17 cellular contexts compared by ENCODE assay signal in genomic region chr5:55634866-55635265, GRCh38.
DNase-seq lines count a peak whose midpoint lies in the region; ATAC-seq and TF ChIP-seq lines count a peak whose summit lies in the region.
"Had no signal": no experiment of that assay in that cellular context is flagged by ENCODE, and none has a peak within 500 bp of the region (broad histone marks: within the 10 kb centered on the region; RNA-seq: fewer than 3 reads in every experiment).

No MANE protein-coding gene starts in this region.

- DNase-seq in EH (ENCODE audit: low read depth) (peak; percentile 18), right lobe of liver (no peak), spleen (no peak), NCI-H146 (lab: John Stamatoyannopoulos, UW) (no peak), PC-3 (no peak)
- DNase-seq: activated CD8-positive, alpha-beta memory T cell treated with anti-CD3 and anti-CD28 coated beads, Interleukin-2, amount 50 U/mL, for 4 hours; activated naive CD4-positive, alpha-beta T cell; BE2C; brain microvascular endothelial cell; DMS 273 treated with DMSO at 0.1 percent for 48 hours; effector CD8-positive, alpha-beta T cell; SHP77; stimulated activated naive CD4-positive, alpha-beta T cell treated with Interleukin-2 at 50 U/mL for 16 hours had no signal

- BruUV-seq in PC-3 (replicated peaks; lab: Mats Ljungman, UMichigan): no TSS peak

- H3K9me3 ChIP-seq in right lobe of liver (no peaks in the 10 kb centered on the region), spleen (no peaks in the 10 kb centered on the region), PC-3 (ENCODE audit: low read length) (no peaks in the 10 kb centered on the region)
- H3K9me3 ChIP-seq: BE2C had no signal

- H3K9me2 ChIP-seq in PC-3 (replicated peaks; ENCODE audit: low read length): no peaks in the 10 kb centered on the region

- no peaks in the 10 kb centered on the region for H3F3A ChIP-seq in PC-3 (ENCODE audit: low read length, unreplicated experiment)

- H2AFZ ChIP-seq in PC-3 (ENCODE audit: low read length): no peak overlapping the region

- no peak overlapping the region for H3K4me3 ChIP-seq in right lobe of liver
- H3K4me3 ChIP-seq in spleen: no peak overlapping the region
- no peak overlapping the region for H3K4me3 ChIP-seq in PC-3 (ENCODE audit: low read length)
- H3K4me3 ChIP-seq: smooth muscle cell had no signal

- H3K27me3 ChIP-seq in right lobe of liver: no peaks in the 10 kb centered on the region
- H3K27me3 ChIP-seq in spleen (replicated peaks in 1 of 7): no peaks in the 10 kb centered on the region
- H3K27me3 ChIP-seq in PC-3 (ENCODE audit: low read length): no peaks in the 10 kb centered on the region
- H3K27me3 ChIP-seq: BE2C, brain microvascular endothelial cell had no signal

- CTCF ChIA-PET in PC-3 (lab: Charles Lee): no interaction called here

- no peak for TF ChIP-seq POLR2A in right lobe of liver (IDR thresholded peaks at IDR 0.05)
- no peak for TF ChIP-seq POLR2A in spleen (IDR thresholded peaks at IDR 0.05)

- TF ChIP-seq CTCF in VCaP (conservative IDR thresholded peaks at IDR 0.05) (no peak), right lobe of liver (IDR thresholded peaks at IDR 0.05) (no peak), spleen (IDR thresholded peaks at IDR 0.05 in 8 of 11, conservative IDR thresholded peaks at IDR 0.05 in 3 of 11) (no peak), PC-3 (conservative IDR thresholded peaks at IDR 0.05; ENCODE audit: low read depth, low read length) (no peak)

- H3K79me2 ChIP-seq in PC-3 (ENCODE audit: low read length): no peaks in the 10 kb centered on the region

- no peaks in the 10 kb centered on the region for H4K20me1 ChIP-seq in PC-3 (ENCODE audit: low read length)

- H3K9ac ChIP-seq in PC-3 (ENCODE audit: low read length): no peak overlapping the region

- peak; percentile 19 to 33 (median 24) for ATAC-seq in right lobe of liver
- no peak for ATAC-seq in HG03571 (IDR thresholded peaks at IDR 0.05; ENCODE audit: unreplicated experiment)
- ATAC-seq in PC-3: no peak
- ATAC-seq in GM18909 (IDR thresholded peaks at IDR 0.05; ENCODE audit: poor library complexity, unreplicated experiment): no peak

- H3K36me3 ChIP-seq in right lobe of liver: no peaks in the 10 kb centered on the region
- H3K36me3 ChIP-seq in spleen: peaks cover 0 to 35% (median 0%) of the 10 kb centered on the region in 6 donors
- no peaks in the 10 kb centered on the region for H3K36me3 ChIP-seq in PC-3 (ENCODE audit: low read depth, low read length)
- H3K36me3 ChIP-seq: BE2C, brain microvascular endothelial cell had no signal

- H3K4me1 ChIP-seq in right lobe of liver (peaks cover 0 to 63% (median 25%) of the 10 kb centered on the region in 4 donors), spleen (peaks cover 0 to 29% (median 18%) of the 10 kb centered on the region in 6 donors), PC-3 (ENCODE audit: insufficient read depth, low read length) (peaks cover 27% of the 10 kb centered on the region)

- peak overlapping the region; percentile 78 for H3K27ac ChIP-seq in VCaP
- H3K27ac ChIP-seq in right lobe of liver: peak overlapping the region; percentile 89 to 98 (median 93)
- peak overlapping the region in 5 of 8 donors; percentile 12 to 66 (median 51) for H3K27ac ChIP-seq in spleen
- no peak overlapping the region for H3K27ac ChIP-seq in PC-3 (ENCODE audit: low read length)

- H3K4me2 ChIP-seq in PC-3 (ENCODE audit: low read length): no peak overlapping the region

- intact Hi-C loops in right lobe of liver (cut with DNase I): loop anchor here in 1 of 2 donors (5.0 kb wide), 1 partner anchor 33 kb away; no protein-coding TSS in a partner anchor
- intact Hi-C loops in spleen (cut with DNase I; ENCODE audit: low total_unique reads): no loop called here
- intact Hi-C loops in PC-3 (cut with micrococcal nuclease): no loop called here

- POLR2A ChIA-PET in PC-3 (lab: Charles Lee; ENCODE audit: unreplicated experiment): no interaction called here

Comparison
In these comparisons a context has a peak if more than half of its experiments do, and no peak if none do; other contexts are left out.
1. ATAC-seq: peak in right lobe of liver (4 of 4); none in HG03571 (single experiment), PC-3 (single experiment) and GM18909 (single experiment).